Comparison of ENCODE assay signal across 8 cellular contexts in the genomic region with DNA sequence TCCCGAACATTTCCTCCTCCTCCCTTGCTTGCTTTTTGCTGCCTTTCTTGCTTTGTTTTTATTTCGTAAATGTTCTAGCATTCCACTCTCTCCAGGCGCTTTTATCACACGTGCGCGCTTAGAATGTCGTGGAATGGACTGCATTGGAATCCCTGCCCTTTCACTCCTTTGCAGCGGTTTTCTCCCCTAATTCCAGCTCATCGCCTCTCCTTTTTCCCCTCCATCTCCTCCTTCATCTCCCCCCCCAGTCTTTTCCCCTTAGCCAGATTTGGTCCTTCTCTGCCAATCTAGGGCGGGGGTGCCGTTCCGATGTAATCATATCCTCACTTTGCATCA.
DNase-seq lines count a peak whose midpoint lies in the region; ATAC-seq and TF ChIP-seq lines count a peak whose summit lies in the region.

No MANE protein-coding gene starts in this region.

- peak overlapping the region; percentile 74 for H3K27ac ChIP-seq in DOHH2 (ENCODE audit: low read depth, low read length)
- H3K27ac ChIP-seq in SK-N-MC, result peak overlapping the region; percentile 59

- H3K4me2 ChIP-seq in DOHH2 (ENCODE audit: low read length), result peak overlapping the region; percentile 89

- no peaks in the 10 kb centered on the region for H3K27me3 ChIP-seq in DOHH2 (ENCODE audit: control insufficient read depth, low read length)

- no peak for TF ChIP-seq CTCF in DOHH2 (IDR thresholded peaks at IDR 0.05; ENCODE audit: low read depth, low read length, poor library complexity, severe bottlenecking)

- no peak for ATAC-seq in GM18909 (IDR thresholded peaks at IDR 0.05; ENCODE audit: poor library complexity, unreplicated experiment)

- DNase-seq in SK-N-MC (ENCODE audit: low read depth, low spot score) (no peak), fibroblast of gingiva (ENCODE audit: low read depth) (peak; percentile 7), pons (ENCODE audit: low spot score) (peak; percentile 9), NCI-H187 treated with DMSO at 0.1 percent for 48 hours (lab: John Stamatoyannopoulos, UW) (no peak), cortex of kidney (lab: John Stamatoyannopoulos, UW) (no peak), UCSD-AML1 (lab: John Stamatoyannopoulos, UW; ENCODE audit: unreplicated experiment) (no peak)

- H4K20me1 ChIP-seq in DOHH2 (ENCODE audit: control insufficient read depth, insufficient read depth, low read depth, low read length), result peaks cover 10% of the 10 kb centered on the region; the same call in 1 of the 2 replicates

- peak overlapping the region; percentile 96 for H3K4me3 ChIP-seq in DOHH2 (ENCODE audit: low read length)
- H3K4me3 ChIP-seq in SK-N-MC, result peak overlapping the region; percentile 91

- H3K9me3 ChIP-seq in DOHH2 (ENCODE audit: control insufficient read depth, insufficient read depth, low read length) (no peaks in the 10 kb centered on the region), SK-N-MC (ENCODE audit: low read depth, low read length) (no peaks in the 10 kb centered on the region)

- no peaks in the 10 kb centered on the region for H3K9me2 ChIP-seq in DOHH2 (replicated peaks; ENCODE audit: control insufficient read depth, low read length)

- peaks cover 67% of the 10 kb centered on the region for H3K79me2 ChIP-seq in DOHH2 (ENCODE audit: control insufficient read depth, low read length)

- no peaks in the 10 kb centered on the region for H3F3A ChIP-seq in DOHH2 (ENCODE audit: control insufficient read depth, insufficient read depth)

- H3K36me3 ChIP-seq in DOHH2 (ENCODE audit: control insufficient read depth, low read length), result peaks cover 48% of the 10 kb centered on the region
- H3K36me3 ChIP-seq in SK-N-MC (ENCODE audit: insufficient read depth, low read length), result peaks cover 13% of the 10 kb centered on the region

- peak overlapping the region; percentile 80 for H3K9ac ChIP-seq in SK-N-MC (ENCODE audit: insufficient read length)

- peaks cover 38% of the 10 kb centered on the region for H3K4me1 ChIP-seq in DOHH2 (ENCODE audit: control insufficient read depth, low read length)

Comparison
In these comparisons a context has a peak if more than half of its experiments do, and no peak if none do; other contexts are left out.
1. DNase-seq: peak in fibroblast of gingiva (single experiment) and pons (single experiment); none in SK-N-MC (single experiment), NCI-H187 treated with DMSO at 0.1 percent for 48 hours (single experiment), cortex of kidney (single experiment) and UCSD-AML1 (single experiment).